In genomic region chr1:230575886-230576477, GRCh38 we compare ENCODE assay signal across 19 cellular contexts.
"Had no signal": no experiment of that assay in that cellular context is flagged by ENCODE, and none has a peak within 500 bp of the region (broad histone marks: within the 10 kb centered on the region; RNA-seq: fewer than 3 reads in every experiment).

No MANE protein-coding gene starts in this region.

- H3K9me3 ChIP-seq: thyroid gland had no signal

- ATAC-seq: activated CD4-positive, alpha-beta T cell treated with anti-CD3 and anti-CD28 coated beads for 36 hours; activated naive CD8-positive, alpha-beta T cell treated with anti-CD3 and anti-CD28 coated beads, Interleukin-2, amount 50 U/mL, for 24 hours; activated T-cell treated with anti-CD3 and anti-CD28 coated beads, Interleukin-2, amount 50 U/mL, for 72 hours; effector memory CD8-positive, alpha-beta T cell; sciatic nerve; stimulated activated effector memory CD8-positive, alpha-beta T cell treated with anti-CD3 and anti-CD28 coated beads, Interleukin-12 subunit alpha, Interleukin-12 subunit beta, amount 100 ng/mL, for 72 hours had no signal

- H3K9ac ChIP-seq: neural progenitor cell had no signal

- H3K4me3 ChIP-seq: neural progenitor cell, thyroid gland had no signal

- H3K27me3 ChIP-seq: neural progenitor cell, thyroid gland had no signal

- H2AFZ ChIP-seq: neural progenitor cell had no signal

- H3K4me1 ChIP-seq: thyroid gland had no signal

- DNase-seq: activated CD4-positive, alpha-beta memory T cell treated with anti-CD3 and anti-CD28 coated beads, Interleukin-2, amount 10 ng/mL, durations not matched to agents 7 days and 5 days; activated CD4-positive, alpha-beta T cell treated with anti-CD3 and anti-CD28 coated beads for 36 hours; activated gamma-delta T cell; activated naive CD8-positive, alpha-beta T cell treated with anti-CD3 and anti-CD28 coated beads, Interleukin-2, amount 50 U/mL, for 24 hours; activated T-cell treated with anti-CD3 and anti-CD28 coated beads, Interleukin-2, amount 50 U/mL, for 72 hours; aorta; dermis blood vessel endothelial cell; effector memory CD8-positive, alpha-beta T cell; head of caudate nucleus; immature natural killer cell; naive B cell; stimulated activated CD4-positive, alpha-beta T cell treated with anti-CD3 and anti-CD28 coated beads, Interleukin-12 subunit alpha, Interleukin-12 subunit beta, amount 100 ng/mL, for 4 hours; stimulated activated CD4-positive, alpha-beta T cell treated with anti-CD3 and anti-CD28 coated beads, Interleukin-2, amount 100 ng/mL, for 24 hours; T-helper 1 cell; T1000; thyroid gland had no signal

- H3K36me3 ChIP-seq: neural progenitor cell, thyroid gland had no signal

- H3K4me2 ChIP-seq: neural progenitor cell had no signal

- H3K27ac ChIP-seq: neural progenitor cell, thyroid gland had no signal
